In the genomic region with DNA sequence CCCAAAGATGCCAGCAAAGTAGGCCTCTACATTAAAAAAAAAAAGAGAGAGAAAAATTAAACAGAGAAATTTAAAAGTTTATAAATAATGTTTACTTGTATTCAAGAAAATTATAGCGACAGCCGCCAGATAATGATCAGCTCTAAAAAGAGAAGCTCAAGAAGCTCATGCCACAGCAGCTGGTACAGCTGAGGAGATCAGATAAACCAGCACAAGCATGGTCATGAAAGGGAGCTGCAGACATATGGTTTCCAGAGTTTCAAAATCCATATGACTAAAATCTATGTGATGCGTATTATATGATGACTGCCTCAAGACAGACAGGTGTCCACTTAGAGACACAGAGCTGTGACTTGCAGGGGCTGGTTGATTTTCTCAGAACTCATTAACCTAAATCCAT, we compare ENCODE assay signal across 1 cellular context.
TF ChIP-seq lines count a peak whose summit lies in the region.

No MANE protein-coding gene starts in this region.

TF ChIP-seq in GM12878, 131 proteins besides CTCF, POLR2A, EP300 and RAD21 (continued from another document):
- TF ChIP-seq, protein P1, sequence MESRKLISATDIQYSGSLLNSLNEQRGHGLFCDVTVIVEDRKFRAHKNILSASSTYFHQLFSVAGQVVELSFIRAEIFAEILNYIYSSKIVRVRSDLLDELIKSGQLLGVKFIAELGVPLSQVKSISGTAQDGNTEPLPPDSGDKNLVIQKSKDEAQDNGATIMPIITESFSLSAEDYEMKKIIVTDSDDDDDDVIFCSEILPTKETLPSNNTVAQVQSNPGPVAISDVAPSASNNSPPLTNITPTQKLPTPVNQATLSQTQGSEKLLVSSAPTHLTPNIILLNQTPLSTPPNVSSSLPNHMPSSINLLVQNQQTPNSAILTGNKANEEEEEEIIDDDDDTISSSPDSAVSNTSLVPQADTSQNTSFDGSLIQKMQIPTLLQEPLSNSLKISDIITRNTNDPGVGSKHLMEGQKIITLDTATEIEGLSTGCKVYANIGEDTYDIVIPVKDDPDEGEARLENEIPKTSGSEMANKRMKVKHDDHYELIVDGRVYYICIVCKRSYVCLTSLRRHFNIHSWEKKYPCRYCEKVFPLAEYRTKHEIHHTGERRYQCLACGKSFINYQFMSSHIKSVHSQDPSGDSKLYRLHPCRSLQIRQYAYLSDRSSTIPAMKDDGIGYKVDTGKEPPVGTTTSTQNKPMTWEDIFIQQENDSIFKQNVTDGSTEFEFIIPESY (IDR thresholded peaks at IDR 0.05), result no peak
- TF ChIP-seq TAF1 (IDR thresholded peaks at IDR 0.05; ENCODE audit: borderline replicate concordance, low read depth, low read length), result no peak
